Comparison of ENCODE assay signal across 16 cellular contexts in the genomic region with DNA sequence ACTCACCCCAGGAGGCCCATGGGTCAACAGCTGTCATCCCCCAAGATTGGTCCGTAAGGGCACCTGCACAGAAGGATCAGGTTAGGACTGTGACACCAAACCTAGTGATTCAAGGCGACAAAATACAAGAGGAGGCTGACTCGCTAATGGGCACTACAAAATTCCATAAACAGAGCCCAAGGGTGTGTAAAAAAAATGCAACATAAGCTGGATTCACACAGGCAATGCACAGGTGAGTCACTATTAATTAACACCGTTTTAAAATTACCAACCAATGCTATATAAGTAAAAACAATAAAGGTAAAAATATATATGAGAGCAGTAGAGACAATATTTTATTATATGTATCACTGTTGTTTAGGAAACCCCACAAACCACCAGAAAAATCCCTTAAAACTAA. TPM values are rescaled to one million over a fixed set of nuclear protein-coding genes. Genes with fewer than 3 reads are reported as not detected.
DNase-seq lines count a peak whose midpoint lies in the region; ATAC-seq and TF ChIP-seq lines count a peak whose summit lies in the region.
"Had no signal": no experiment of that assay in that cellular context is flagged by ENCODE, and none has a peak within 500 bp of the region (broad histone marks: within the 10 kb centered on the region; RNA-seq: fewer than 3 reads in every experiment).

No MANE protein-coding gene starts in this region.

- peak overlapping the region; percentile 81 for H3K4me3 Mint-ChIP-seq in T-helper 1 cell treated with Interleukin-12 subunit alpha and Interleukin-12 subunit beta and Interleukin-4 antibody, amounts not matched to agents 30 μg/mL and 1 μg/mL, for 36 hours
- H3K4me3 Mint-ChIP-seq in glutamatergic neuron (ENCODE audit: unreplicated experiment): peak overlapping the region; percentile 94

- H2BK5ac ChIP-seq in trophoblast cell (ENCODE audit: low read depth, low read length, poor library complexity): no peak overlapping the region

- H3K4me2 ChIP-seq in Loucy (ENCODE audit: low read depth, low read length, poor library complexity, severe bottlenecking) (peak overlapping the region; percentile 92), trophoblast cell (ENCODE audit: low read length) (no peak overlapping the region)

- no peak overlapping the region for H2BK120ac ChIP-seq in trophoblast cell (ENCODE audit: insufficient read depth, low read length, poor library complexity)

- peak overlapping the region; percentile 39 for H3K27ac Mint-ChIP-seq in T-helper 1 cell treated with Interleukin-12 subunit alpha and Interleukin-12 subunit beta and Interleukin-4 antibody, amounts not matched to agents 30 μg/mL and 1 μg/mL, for 36 hours
- H3K27ac Mint-ChIP-seq in glutamatergic neuron (ENCODE audit: unreplicated experiment): peak overlapping the region; percentile 95

- H2AFZ ChIP-seq in Loucy (ENCODE audit: low read length) (no peak overlapping the region), trophoblast cell (ENCODE audit: insufficient read depth, low read length, poor library complexity) (no peak overlapping the region)

- H3K27me3 ChIP-seq in Loucy (ENCODE audit: insufficient read depth, low read length, poor library complexity, severe bottlenecking) (peaks cover 5% of the 10 kb centered on the region), trophoblast cell (ENCODE audit: insufficient read depth, low read length) (no peaks in the 10 kb centered on the region)
- H3K27me3 ChIP-seq: brain microvascular endothelial cell had no signal

- H3K9me3 ChIP-seq in Loucy (ENCODE audit: insufficient read depth, low read depth, low read length): no peaks in the 10 kb centered on the region; the same call in 1 of the 2 replicates
- peaks cover 15% of the 10 kb centered on the region for H3K9me3 ChIP-seq in trophoblast cell (ENCODE audit: insufficient read depth, low read depth, low read length)

- H3K79me1 ChIP-seq in trophoblast cell (ENCODE audit: low read length): peaks cover 12% of the 10 kb centered on the region

- H3F3A ChIP-seq in Loucy (ENCODE audit: low read depth): no peaks in the 10 kb centered on the region

- no peak for ATAC-seq in GM21528 (IDR thresholded peaks at IDR 0.05; ENCODE audit: low FRiP score, unreplicated experiment)

- peak overlapping the region; percentile 66 for H3K4ac ChIP-seq in trophoblast cell (ENCODE audit: low read depth, low read length)

- H2BK12ac ChIP-seq in trophoblast cell (ENCODE audit: low read length): no peak overlapping the region

- H3K36me3 Mint-ChIP-seq in T-helper 1 cell treated with Interleukin-12 subunit alpha and Interleukin-12 subunit beta and Interleukin-4 antibody, amounts not matched to agents 30 μg/mL and 1 μg/mL, for 36 hours (ENCODE audit: low read depth): peaks cover 73% of the 10 kb centered on the region
- peaks cover 68% of the 10 kb centered on the region for H3K36me3 Mint-ChIP-seq in glutamatergic neuron (ENCODE audit: unreplicated experiment)

- intact Hi-C loops in posterior cingulate gyrus (cut with DNase I): loop anchor here (5.0 to 10.0 kb wide), 2 partner anchors 56 to 57 kb away; partner anchors contain the start of genes ZNF135 and ZNF256

- no peak overlapping the region for H2AK5ac ChIP-seq in trophoblast cell (ENCODE audit: low read length)

- no peak for TF ChIP-seq CTCF in Loucy (conservative IDR thresholded peaks at IDR 0.05; ENCODE audit: low read length)
- no peak for TF ChIP-seq CTCF in glutamatergic neuron (IDR thresholded peaks at IDR 0.05; ENCODE audit: partially characterized antibody, unreplicated experiment)

- H3K79me2 ChIP-seq in Loucy (ENCODE audit: insufficient read depth, low read length) (peaks cover 46% of the 10 kb centered on the region), trophoblast cell (ENCODE audit: control insufficient read depth, insufficient read depth, low read length, poor library complexity) (peaks cover 13% of the 10 kb centered on the region)

- H3K9me2 ChIP-seq in Loucy (replicated peaks; ENCODE audit: low read depth, low read length): no peaks in the 10 kb centered on the region

- peaks cover 7% of the 10 kb centered on the region for H4K20me1 ChIP-seq in Loucy (ENCODE audit: insufficient read depth, low read length, poor library complexity, severe bottlenecking)

- H3K27me3 Mint-ChIP-seq in T-helper 1 cell treated with Interleukin-12 subunit alpha and Interleukin-12 subunit beta and Interleukin-4 antibody, amounts not matched to agents 30 μg/mL and 1 μg/mL, for 36 hours (ENCODE audit: low read depth): no peaks in the 10 kb centered on the region
- peaks cover 22% of the 10 kb centered on the region for H3K27me3 Mint-ChIP-seq in glutamatergic neuron (ENCODE audit: unreplicated experiment)

- H3K4me3 ChIP-seq in Loucy (ENCODE audit: low read length, poor library complexity, severe bottlenecking) (peak overlapping the region; percentile 100), trophoblast cell (ENCODE audit: low read depth, low read length) (peak overlapping the region; percentile 44)

- peak overlapping the region; percentile 98 for H3K9ac ChIP-seq in Loucy (ENCODE audit: low read depth, low read length, poor library complexity, severe bottlenecking)
- no peak overlapping the region for H3K9ac ChIP-seq in trophoblast cell (ENCODE audit: low read length)

- H3K23ac ChIP-seq in trophoblast cell (ENCODE audit: low read length): no peak overlapping the region

- no peak overlapping the region for H4K12ac ChIP-seq in trophoblast cell (ENCODE audit: low read depth, low read length)

- H4K8ac ChIP-seq in trophoblast cell (ENCODE audit: low read depth, low read length): no peak overlapping the region

- H3K36me3 ChIP-seq in Loucy (ENCODE audit: insufficient read depth, low read length): peaks cover 12% of the 10 kb centered on the region; the same call in 1 of the 2 replicates
- peaks cover 31 to 33% of the 10 kb centered on the region in 2 experiments for H3K36me3 ChIP-seq in trophoblast cell (ENCODE audit: control insufficient read depth in 1 of 2, insufficient read depth in 2 of 2, low read length in 2 of 2)

- no peak overlapping the region for H4K91ac ChIP-seq in trophoblast cell (ENCODE audit: low read depth, low read length)

- DNase-seq in T-helper 1 cell (no peak), glutamatergic neuron (no peak), trophoblast cell (no peak), posterior cingulate gyrus (no peak), OCI-M2 (lab: John Stamatoyannopoulos, UW; ENCODE audit: unreplicated experiment) (no peak)
- DNase-seq: brain microvascular endothelial cell, COR-L47, islet precursor cell, NCI-H82 had no signal

- no peak overlapping the region for H3K14ac ChIP-seq in trophoblast cell (ENCODE audit: low read length)

- H3K9me3 Mint-ChIP-seq in T-helper 1 cell treated with Interleukin-12 subunit alpha and Interleukin-12 subunit beta and Interleukin-4 antibody, amounts not matched to agents 30 μg/mL and 1 μg/mL, for 36 hours: peaks cover 74% of the 10 kb centered on the region
- H3K9me3 Mint-ChIP-seq in glutamatergic neuron (ENCODE audit: unreplicated experiment): peaks cover 35% of the 10 kb centered on the region

- no peak overlapping the region for H3K18ac ChIP-seq in trophoblast cell (ENCODE audit: low read length)

- no peak overlapping the region for H3K27ac ChIP-seq in trophoblast cell (ENCODE audit: low read depth, low read length)
- H3K27ac ChIP-seq: 22Rv1, brain microvascular endothelial cell had no signal

- WGBS in trophoblast cell (ENCODE audit: extremely low coverage, insufficient coverage, insufficient read length): no CpG with 5 or more reads among the region's 4 CpGs

- peaks cover 15% of the 10 kb centered on the region for H3K4me1 Mint-ChIP-seq in T-helper 1 cell treated with Interleukin-12 subunit alpha and Interleukin-12 subunit beta and Interleukin-4 antibody, amounts not matched to agents 30 μg/mL and 1 μg/mL, for 36 hours (ENCODE audit: low read depth)
- H3K4me1 Mint-ChIP-seq in glutamatergic neuron (ENCODE audit: low read depth, unreplicated experiment): peaks cover 8% of the 10 kb centered on the region

- H3K4me1 ChIP-seq in Loucy (ENCODE audit: insufficient read depth, low read length, poor library complexity, severe bottlenecking) (peaks cover 27% of the 10 kb centered on the region), trophoblast cell (ENCODE audit: control insufficient read depth in 1 of 2, insufficient read depth in 2 of 2, low read length in 2 of 2) (peaks cover 11 to 14% of the 10 kb centered on the region in 2 experiments)

RNA-seq across cellular contexts. Expression of gene ZNF606, which starts 1.9 kb away (rescaled TPM):
- total RNA-seq in glutamatergic neuron (ENCODE audit: unreplicated experiment): 58.2 TPM
- polyA plus RNA-seq in trophoblast cell (2013): 8.1 and 8.2 TPM in 2 replicates

RNA-seq across cellular contexts. Expression of gene C19orf18, which starts 26.3 kb away (rescaled TPM):
- 1.6 TPM for total RNA-seq in glutamatergic neuron (ENCODE audit: unreplicated experiment)
- 1.2 and 1.3 TPM in 2 replicates for polyA plus RNA-seq in trophoblast cell (2013)
- total RNA-seq: MCF 10A had no signal

RNA-seq across cellular contexts. Expression of gene ZSCAN1, which starts 33.1 kb away (rescaled TPM):
- total RNA-seq in glutamatergic neuron (ENCODE audit: unreplicated experiment): 7.7 TPM
- polyA plus RNA-seq in trophoblast cell (2013): 0.74 and 1.1 TPM in 2 replicates
- total RNA-seq: MCF 10A, mononuclear cell, subcutaneous adipose tissue had no signal

RNA-seq across cellular contexts. Expression of gene ZNF256, which starts 53.2 kb away (rescaled TPM):
- total RNA-seq in glutamatergic neuron (ENCODE audit: unreplicated experiment): 11.0 TPM
- polyA plus RNA-seq in trophoblast cell (2013): 4.8 and 4.9 TPM in 2 replicates

RNA-seq across cellular contexts. Expression of gene ZNF135, which starts 58.4 kb away (rescaled TPM):
- total RNA-seq in glutamatergic neuron (ENCODE audit: unreplicated experiment): 16.6 TPM
- polyA plus RNA-seq in trophoblast cell (2013): 2.9 and 3.0 TPM in 2 replicates
- total RNA-seq: MCF 10A had no signal
